ENCODE assay signal across 26 cellular contexts in the genomic region with DNA sequence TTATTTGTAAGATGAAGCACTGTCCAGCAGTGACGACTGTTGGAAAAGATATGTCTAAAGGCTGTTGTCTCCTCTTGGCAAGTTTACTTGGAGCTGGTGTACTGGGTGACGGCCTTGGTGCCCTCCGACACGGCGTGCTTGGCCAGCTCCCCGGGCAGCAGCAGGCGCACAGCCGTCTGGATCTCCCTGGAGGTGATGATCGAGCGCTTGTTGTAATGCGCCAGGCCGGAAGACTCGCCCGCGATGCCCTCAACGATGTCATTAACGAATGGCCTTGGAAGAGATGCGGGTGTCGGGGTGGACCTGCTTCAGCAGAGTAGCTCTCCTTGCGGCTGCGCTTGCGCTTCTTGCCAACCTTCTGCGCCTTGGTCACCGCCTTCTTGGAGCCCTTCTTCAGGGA.
"Had no signal": no experiment of that assay in that cellular context is flagged by ENCODE, and none has a peak within 500 bp of the region (broad histone marks: within the 10 kb centered on the region; RNA-seq: fewer than 3 reads in every experiment).

No MANE protein-coding gene starts in this region.

- H3K27ac Mint-ChIP-seq: stimulated activated effector memory CD8-positive, alpha-beta T cell treated with anti-CD3 and anti-CD28 coated beads, Interleukin-12 subunit alpha, Interleukin-12 subunit beta, amount 100 ng/mL, for 72 hours; stimulated activated memory B cell treated with anti-CD40 and anti-IgM and Interleukin-4, amounts not matched to agents 10 μg/mL and 1 μg/mL and 100 μg/mL, for 72 hours; stimulated activated naive B cell treated with anti-CD40 and anti-IgM and Interleukin-4, amounts not matched to agents 10 μg/mL and 1 μg/mL and 100 μg/mL, for 72 hours; stimulated activated naive CD8-positive, alpha-beta T cell treated with anti-CD3 and anti-CD28 coated beads, Interleukin-15, amount 100 ng/mL, for 72 hours; stimulated activated naive CD8-positive, alpha-beta T cell treated with anti-CD3 and anti-CD28 coated beads, Interleukin-15, Interleukin-2, amounts not matched to agents 100 ng/mL and 50 ng/mL, for 24 hours; type B pancreatic cell had no signal

- H3K4me3 ChIP-seq: stomach, suprapubic skin, testis, thoracic aorta, tibial artery, tibial nerve, transverse colon, upper lobe of left lung, upper lobe of right lung, uterus, vagina had no signal

- H3K9me3 ChIP-seq: testis, upper lobe of right lung had no signal

- H3K27ac ChIP-seq: stomach, suprapubic skin, testis, thoracic aorta, tibial artery, tibial nerve, transverse colon, upper lobe of left lung, upper lobe of right lung, uterus, vagina had no signal

- H3K4me1 Mint-ChIP-seq: stimulated activated naive CD8-positive, alpha-beta T cell treated with anti-CD3 and anti-CD28 coated beads, Interleukin-15, amount 100 ng/mL, for 72 hours had no signal

- H3K4me1 ChIP-seq: testis, upper lobe of left lung, uterus, vagina had no signal

- DNase-seq: stimulated activated CD4-positive, alpha-beta T cell treated with anti-CD3 and anti-CD28 coated beads, Interleukin-2, amount 100 ng/mL, for 48 hours; stimulated activated CD4-positive, alpha-beta T cell treated with anti-CD3 and anti-CD28 coated beads, Interleukin-4, amount 100 ng/mL, for 1 hour; stimulated activated CD4-positive, alpha-beta T cell treated with anti-CD3 and anti-CD28 coated beads, Interleukin-4, amount 100 ng/mL, for 24 hours; stimulated activated CD4-positive, alpha-beta T cell treated with anti-CD3 and anti-CD28 coated beads, Interleukin-4, amount 100 ng/mL, for 4 hours; stimulated activated CD8-positive, alpha-beta memory T cell treated with anti-CD3 and anti-CD28 coated beads, Interleukin-4, amount 100 ng/mL, for 48 hours; stimulated activated naive B cell treated with anti-CD40 and anti-IgM and Interleukin-4, amounts not matched to agents 10 μg/mL and 1 μg/mL and 100 μg/mL, for 72 hours; stimulated activated naive CD4-positive, alpha-beta T cell; stimulated activated naive CD4-positive, alpha-beta T cell treated with Interleukin-2 at 50 U/mL for 16 hours; stimulated activated naive CD8-positive, alpha-beta T cell treated with anti-CD3 and anti-CD28 coated beads, Interleukin-15, amount 100 ng/mL, for 72 hours; stimulated activated naive CD8-positive, alpha-beta T cell treated with anti-CD3 and anti-CD28 coated beads, Interleukin-15, Interleukin-2, amounts not matched to agents 100 U/mL and 50 U/mL, for 24 hours; stomach; substantia nigra; testis; tibial artery; transverse colon; upper lobe of right lung; uterus had no signal

- H3K27me3 Mint-ChIP-seq: stimulated activated memory B cell treated with anti-CD40 and anti-IgM and Interleukin-4, amounts not matched to agents 10 μg/mL and 1 μg/mL and 100 μg/mL, for 72 hours; stimulated activated naive B cell treated with anti-CD40 and anti-IgM and Interleukin-4, amounts not matched to agents 10 μg/mL and 1 μg/mL and 100 μg/mL, for 72 hours; stimulated activated naive CD8-positive, alpha-beta T cell treated with anti-CD3 and anti-CD28 coated beads, Interleukin-15, amount 100 ng/mL, for 72 hours had no signal

- H3K27me3 ChIP-seq: stomach, suprapubic skin, testis, tibial artery, tibial nerve, upper lobe of left lung, upper lobe of right lung, uterus, vagina had no signal

- H3K36me3 Mint-ChIP-seq: stimulated activated effector memory CD8-positive, alpha-beta T cell treated with anti-CD3 and anti-CD28 coated beads, Interleukin-12 subunit alpha, Interleukin-12 subunit beta, amount 100 ng/mL, for 72 hours had no signal

- H3K4me3 Mint-ChIP-seq: stimulated activated effector memory CD8-positive, alpha-beta T cell treated with anti-CD3 and anti-CD28 coated beads, Interleukin-12 subunit alpha, Interleukin-12 subunit beta, amount 100 ng/mL, for 72 hours; stimulated activated memory B cell treated with anti-CD40 and anti-IgM and Interleukin-4, amounts not matched to agents 10 μg/mL and 1 μg/mL and 100 μg/mL, for 72 hours; stimulated activated naive B cell treated with anti-CD40 and anti-IgM and Interleukin-4, amounts not matched to agents 10 μg/mL and 1 μg/mL and 100 μg/mL, for 72 hours; stimulated activated naive CD8-positive, alpha-beta T cell treated with anti-CD3 and anti-CD28 coated beads, Interleukin-15, amount 100 ng/mL, for 72 hours; stimulated activated naive CD8-positive, alpha-beta T cell treated with anti-CD3 and anti-CD28 coated beads, Interleukin-15, Interleukin-2, amounts not matched to agents 100 ng/mL and 50 ng/mL, for 24 hours; type B pancreatic cell had no signal

- H3K36me3 ChIP-seq: thoracic aorta, tibial artery, tibial nerve, transverse colon, upper lobe of left lung, upper lobe of right lung, uterus, vagina had no signal
